17 cellular contexts compared by ENCODE assay signal in genomic region chr21:35145626-35146236, GRCh38.
"Had no signal": no experiment of that assay in that cellular context is flagged by ENCODE, and none has a peak within 500 bp of the region (broad histone marks: within the 10 kb centered on the region; RNA-seq: fewer than 3 reads in every experiment).

No MANE protein-coding gene starts in this region.

- H3K27me3 Mint-ChIP-seq: activated naive CD8-positive, alpha-beta T cell treated with anti-CD3 and anti-CD28 coated beads, Interleukin-2, amount 50 U/mL, for 24 hours had no signal

- H3K4me1 ChIP-seq: prostate gland, upper lobe of right lung had no signal

- H3K9me3 ChIP-seq: prostate gland, upper lobe of right lung had no signal

- H3K27ac Mint-ChIP-seq: activated CD8-positive, alpha-beta memory T cell treated with anti-CD3 and anti-CD28 coated beads, Interleukin-2, amount 10 ng/mL, durations not matched to agents 7 days and 5 days; activated naive CD8-positive, alpha-beta T cell treated with anti-CD3 and anti-CD28 coated beads, Interleukin-2, amount 50 U/mL, for 24 hours; T-helper 2 cell treated with Interferon-gamma antibody and Interleukin-4, amounts not matched to agents 5 μg/mL and 100 μg/mL, for 36 hours had no signal

- H3K27me3 ChIP-seq: upper lobe of right lung had no signal

- H3K4me3 Mint-ChIP-seq: activated CD8-positive, alpha-beta memory T cell treated with anti-CD3 and anti-CD28 coated beads, Interleukin-2, amount 10 ng/mL, durations not matched to agents 7 days and 5 days; activated naive CD8-positive, alpha-beta T cell treated with anti-CD3 and anti-CD28 coated beads, Interleukin-2, amount 50 U/mL, for 24 hours; activated T-cell treated with anti-CD3 and anti-CD28 coated beads, Interleukin-2, amount 50 U/mL, for 4 hours; nephron; T-helper 2 cell treated with Interferon-gamma antibody and Interleukin-4, amounts not matched to agents 5 μg/mL and 100 μg/mL, for 36 hours had no signal

- H3K4me3 ChIP-seq: prostate gland, upper lobe of right lung had no signal

- H3K27ac ChIP-seq: prostate gland, upper lobe of right lung had no signal

- ATAC-seq: activated CD8-positive, alpha-beta memory T cell treated with anti-CD3 and anti-CD28 coated beads, Interleukin-2, amount 10 ng/mL, durations not matched to agents 7 days and 5 days; activated naive CD8-positive, alpha-beta T cell treated with anti-CD3 and anti-CD28 coated beads, Interleukin-2, amount 50 U/mL, for 24 hours; activated T-cell treated with anti-CD3 and anti-CD28 coated beads, Interleukin-2, amount 50 U/mL, for 4 hours; left colon; stimulated activated naive CD8-positive, alpha-beta T cell treated with anti-CD3 and anti-CD28 coated beads, Interleukin-15, Interleukin-2, amounts not matched to agents 100 U/mL and 50 U/mL, for 24 hours; upper lobe of right lung had no signal

- DNase-seq: activated CD4-positive, alpha-beta T cell treated with anti-CD3 and anti-CD28 coated beads, Interleukin-2, amount 50 U/mL, for 48 hours; activated CD8-positive, alpha-beta memory T cell treated with anti-CD3 and anti-CD28 coated beads, Interleukin-2, amount 10 ng/mL, durations not matched to agents 7 days and 5 days; activated gamma-delta T cell treated with Interleukin-2 at 50 U/mL for 16 hours; activated naive CD8-positive, alpha-beta T cell treated with anti-CD3 and anti-CD28 coated beads, Interleukin-2, amount 50 U/mL, for 24 hours; activated T-cell treated with anti-CD3 and anti-CD28 coated beads, Interleukin-2, amount 50 U/mL, for 4 hours; central memory CD4-positive, alpha-beta T cell; cortex of kidney; effector memory CD4-positive, alpha-beta T cell; mesenchymal stem cell; occipital lobe; stimulated activated CD4-positive, alpha-beta T cell treated with anti-CD3 and anti-CD28 coated beads, Interleukin-12 subunit alpha, Interleukin-12 subunit beta, amount 100 ng/mL, for 4 hours; stimulated activated naive CD8-positive, alpha-beta T cell treated with anti-CD3 and anti-CD28 coated beads, Interleukin-15, Interleukin-2, amounts not matched to agents 100 U/mL and 50 U/mL, for 24 hours; upper lobe of right lung had no signal
